14 cellular contexts compared by ENCODE assay signal in genomic region chr7:44415510-44415909, GRCh38.
DNase-seq lines count a peak whose midpoint lies in the region; ATAC-seq, FAIRE-seq and TF ChIP-seq lines count a peak whose summit lies in the region.
"Had no signal": no experiment of that assay in that cellular context is flagged by ENCODE, and none has a peak within 500 bp of the region (broad histone marks: within the 10 kb centered on the region; RNA-seq: fewer than 3 reads in every experiment).

No MANE protein-coding gene starts in this region.

- peaks cover 59% of the 10 kb centered on the region for H3K36me3 Mint-ChIP-seq in stimulated activated effector memory CD8-positive, alpha-beta T cell treated with anti-CD3 and anti-CD28 coated beads, Interleukin-12 subunit alpha, Interleukin-12 subunit beta, amount 100 ng/mL, for 72 hours
- H3K36me3 Mint-ChIP-seq in naive thymus-derived CD8-positive, alpha-beta T cell: peaks cover 9 to 80% (median 42%) of the 10 kb centered on the region in 3 donors

- no peak overlapping the region for H3K4me3 Mint-ChIP-seq in stimulated activated effector memory CD8-positive, alpha-beta T cell treated with anti-CD3 and anti-CD28 coated beads, Interleukin-12 subunit alpha, Interleukin-12 subunit beta, amount 100 ng/mL, for 72 hours
- no peak overlapping the region for H3K4me3 Mint-ChIP-seq in naive thymus-derived CD8-positive, alpha-beta T cell
- H3K4me3 Mint-ChIP-seq: activated naive CD8-positive, alpha-beta T cell treated with anti-CD3 and anti-CD28 coated beads, Interleukin-2, amount 10 ng/mL, durations not matched to agents 7 days and 5 days; endodermal cell had no signal

- H3K27me3 Mint-ChIP-seq in naive thymus-derived CD8-positive, alpha-beta T cell: no peaks in the 10 kb centered on the region
- H3K27me3 Mint-ChIP-seq: activated naive CD8-positive, alpha-beta T cell treated with anti-CD3 and anti-CD28 coated beads, Interleukin-2, amount 10 ng/mL, durations not matched to agents 7 days and 5 days had no signal

- FAIRE-seq in RCC 7860 (lab: Jason Lieb, UNC) (peak; percentile 70), bronchial epithelial cell (lab: Jason Lieb, UNC) (no peak)

- H3K27ac Mint-ChIP-seq in stimulated activated effector memory CD8-positive, alpha-beta T cell treated with anti-CD3 and anti-CD28 coated beads, Interleukin-12 subunit alpha, Interleukin-12 subunit beta, amount 100 ng/mL, for 72 hours: peak overlapping the region; percentile 72
- H3K27ac Mint-ChIP-seq in naive thymus-derived CD8-positive, alpha-beta T cell: peak overlapping the region in 3 of 10 donors; percentile 21 to 61 (median 56)
- H3K27ac Mint-ChIP-seq: activated naive CD8-positive, alpha-beta T cell treated with anti-CD3 and anti-CD28 coated beads, Interleukin-2, amount 10 ng/mL, durations not matched to agents 7 days and 5 days; endodermal cell had no signal

- intact Hi-C loops in left ventricle myocardium superior (cut with micrococcal nuclease): no loop called here
- intact Hi-C loops in left cardiac atrium (cut with DNase I): no loop called here

- no peaks in the 10 kb centered on the region for H3K27me3 ChIP-seq in bronchial epithelial cell (ENCODE audit: control insufficient read depth, insufficient read depth, low read length)

- DNase-seq in left ventricle myocardium superior: no peak
- no peak for DNase-seq in left cardiac atrium
- peak; percentile 91 for DNase-seq in RCC 7860 (ENCODE audit: low spot score)
- peak; percentile 7 for DNase-seq in bronchial epithelial cell (ENCODE audit: low read depth)
- no peak for DNase-seq in stimulated activated effector memory CD8-positive, alpha-beta T cell treated with anti-CD3 and anti-CD28 coated beads, Interleukin-12 subunit alpha, Interleukin-12 subunit beta, amount 100 ng/mL, for 72 hours (ENCODE audit: low spot score in 2 of 2)
- DNase-seq in naive thymus-derived CD8-positive, alpha-beta T cell: no peak
- DNase-seq in iPS-NIHi7 (ENCODE audit: extremely low spot score): no peak
- DNase-seq: activated naive CD8-positive, alpha-beta T cell treated with anti-CD3 and anti-CD28 coated beads, Interleukin-2, amount 10 ng/mL, durations not matched to agents 7 days and 5 days; AML-193; cerebellar nuclear complex; endodermal cell; mesendoderm; NCI-H1694 had no signal

- H3K4me1 Mint-ChIP-seq in stimulated activated effector memory CD8-positive, alpha-beta T cell treated with anti-CD3 and anti-CD28 coated beads, Interleukin-12 subunit alpha, Interleukin-12 subunit beta, amount 100 ng/mL, for 72 hours: peaks cover 31% of the 10 kb centered on the region
- peaks cover 19 to 59% (median 35%) of the 10 kb centered on the region in 4 donors for H3K4me1 Mint-ChIP-seq in naive thymus-derived CD8-positive, alpha-beta T cell

- POLR2A ChIA-PET in naive thymus-derived CD8-positive, alpha-beta T cell (lab: Charles Lee): no interaction called here

- H3K36me3 ChIP-seq in bronchial epithelial cell (ENCODE audit: control insufficient read depth, insufficient read depth, low read length): peaks cover 6% of the 10 kb centered on the region

- ATAC-seq in left ventricle myocardium superior (peak; percentile 57), left cardiac atrium (no peak), GM18870 (IDR thresholded peaks at IDR 0.05; ENCODE audit: unreplicated experiment) (no peak)
- no peak for ATAC-seq in stimulated activated effector memory CD8-positive, alpha-beta T cell treated with anti-CD3 and anti-CD28 coated beads, Interleukin-12 subunit alpha, Interleukin-12 subunit beta, amount 100 ng/mL, for 72 hours
- no peak for ATAC-seq in naive thymus-derived CD8-positive, alpha-beta T cell

- H3K4me3 ChIP-seq in bronchial epithelial cell (ENCODE audit: low read depth, low read length): no peak overlapping the region

- no peak for TF ChIP-seq CTCF in bronchial epithelial cell (IDR thresholded peaks at IDR 0.05; ENCODE audit: insufficient read depth, low read length, severe bottlenecking)

- no peaks in the 10 kb centered on the region for H3K9me3 Mint-ChIP-seq in stimulated activated effector memory CD8-positive, alpha-beta T cell treated with anti-CD3 and anti-CD28 coated beads, Interleukin-12 subunit alpha, Interleukin-12 subunit beta, amount 100 ng/mL, for 72 hours
- peaks cover 0 to 4% (median 0%) of the 10 kb centered on the region in 9 donors for H3K9me3 Mint-ChIP-seq in naive thymus-derived CD8-positive, alpha-beta T cell

Comparison
In these comparisons a context has a peak if more than half of its experiments do, and no peak if none do; other contexts are left out.
1. DNase-seq: peak in RCC 7860 (single experiment) and bronchial epithelial cell (single experiment); none in left ventricle myocardium superior (single experiment), left cardiac atrium (single experiment), stimulated activated effector memory CD8-positive, alpha-beta T cell treated with anti-CD3 and anti-CD28 coated beads, Interleukin-12 subunit alpha, Interleukin-12 subunit beta, amount 100 ng/mL, for 72 hours (0 of 2), naive thymus-derived CD8-positive, alpha-beta T cell (0 of 10) and iPS-NIHi7 (single experiment).